1 cellular context compared by ENCODE assay signal in genomic region chr22:22462813-22463567, GRCh38.
TF ChIP-seq lines count a peak whose summit lies in the region.

No MANE protein-coding gene starts in this region.

TF ChIP-seq in K562, 482 proteins besides CTCF, POLR2A, EP300 and RAD21 (continued from another document and continues in another):
- TF ChIP-seq ZBTB33 (CRISPR knock-in tag; IDR thresholded peaks at IDR 0.05) (no peak), ZNF707 (CRISPR knock-in tag; conservative IDR thresholded peaks at IDR 0.05) (no peak), ZNF280B (CRISPR knock-in tag; IDR thresholded peaks at IDR 0.05) (no peak), ARID2 (IDR thresholded peaks at IDR 0.05) (no peak), ZNF561 (CRISPR knock-in tag; conservative IDR thresholded peaks at IDR 0.05) (no peak), ELF2 (CRISPR knock-in tag; IDR thresholded peaks at IDR 0.05) (no peak), CBX8 (IDR thresholded peaks at IDR 0.05; ENCODE audit: borderline replicate concordance, extremely low read depth, low read depth, low read length, poor library complexity, severe bottlenecking) (no peak), BDP1 (IDR thresholded peaks at IDR 0.05; ENCODE audit: insufficient read depth, insufficient read length) (no peak), POU5F1 (IDR thresholded peaks at IDR 0.05; ENCODE audit: borderline replicate concordance, low read depth, low read length, partially characterized antibody) (no peak), ZNF133 (CRISPR knock-in tag; IDR thresholded peaks at IDR 0.05) (no peak), ZBTB26 (CRISPR knock-in tag; IDR thresholded peaks at IDR 0.05) (0 out of 2 replicates have a peak, but pooled peaks have one; percentile 12), SFPQ (IDR thresholded peaks at IDR 0.05; ENCODE audit: low read depth, low read length) (no peak), SMAD1 (IDR thresholded peaks at IDR 0.05; ENCODE audit: low read depth, low read length, partially characterized antibody) (no peak), HDAC3 (IDR thresholded peaks at IDR 0.05; ENCODE audit: borderline replicate concordance, partially characterized antibody) (no peak), ATF2 (CRISPR knock-in tag; IDR thresholded peaks at IDR 0.05) (no peak), ZNF324 (CRISPR knock-in tag; IDR thresholded peaks at IDR 0.05) (no peak), NFATC3 (IDR thresholded peaks at IDR 0.05) (no peak), NONO (IDR thresholded peaks at IDR 0.05; ENCODE audit: low read depth in 2 of 2, low read length in 1 of 2) (no peak), SMARCC2 (IDR thresholded peaks at IDR 0.05; ENCODE audit: low read depth) (no peak), ZNF253 (CRISPR knock-in tag; conservative IDR thresholded peaks at IDR 0.05) (no peak), BRD4 (IDR thresholded peaks at IDR 0.05) (no peak), RBM14 (IDR thresholded peaks at IDR 0.05; ENCODE audit: borderline replicate concordance, insufficient read depth, low read depth, low read length) (no peak), PREB (CRISPR knock-in tag; IDR thresholded peaks at IDR 0.05) (no peak), YY1 (IDR thresholded peaks at IDR 0.05; ENCODE audit: borderline replicate concordance in 1 of 3, control insufficient read depth in 1 of 3, extremely low read depth in 1 of 3, insufficient read depth in 3 of 3, insufficient read length in 1 of 3, insufficient replicate concordance in 2 of 3, low read depth in 1 of 3, low read length in 2 of 3) (no peak), PHTF2 (CRISPR knock-in tag; IDR thresholded peaks at IDR 0.05) (no peak), SRF (CRISPR knock-in tag; IDR thresholded peaks at IDR 0.05) (0 out of 4 replicates have a peak, but pooled peaks of 1 of the 2 experiments have one; percentile 13), RAD51 (IDR thresholded peaks at IDR 0.05; ENCODE audit: borderline replicate concordance, low read depth) (no peak), NUFIP1 (IDR thresholded peaks at IDR 0.05; ENCODE audit: partially characterized antibody) (no peak), CBX5 (IDR thresholded peaks at IDR 0.05; ENCODE audit: borderline replicate concordance, low read depth) (no peak), ETS2 (tag; IDR thresholded peaks at IDR 0.05; ENCODE audit: borderline replicate concordance, poor library complexity, severe bottlenecking) (no peak), ATF6 (CRISPR knock-in tag; IDR thresholded peaks at IDR 0.05) (peak; percentile 72; the same call in 1 of the 2 replicates), JUND (IDR thresholded peaks at IDR 0.05; ENCODE audit: borderline replicate concordance, low read depth, low read length) (peak; percentile 26; the same call in 1 of the 2 replicates), JUND (tag; IDR thresholded peaks at IDR 0.05; ENCODE audit: borderline replicate concordance, low read depth, low read length) (no peak), SAFB2 (IDR thresholded peaks at IDR 0.05; ENCODE audit: borderline replicate concordance, low read depth, low read length, severe bottlenecking) (no peak), ARID1B (IDR thresholded peaks at IDR 0.05) (no peak), ZNF174 (CRISPR knock-in tag; IDR thresholded peaks at IDR 0.05) (no peak), MCM7 (IDR thresholded peaks at IDR 0.05) (no peak), ZZZ3 (IDR thresholded peaks at IDR 0.05) (no peak), SIRT6 (IDR thresholded peaks at IDR 0.05; ENCODE audit: low read depth, low read length) (no peak), SMAD3 (CRISPR knock-in tag; conservative IDR thresholded peaks at IDR 0.05) (peak; percentile 62; the same call in 1 of the 2 replicates), ZNF449 (CRISPR knock-in tag; IDR thresholded peaks at IDR 0.05) (0 out of 2 replicates have a peak, but pooled peaks have one; percentile 13), RBM17 (IDR thresholded peaks at IDR 0.05; ENCODE audit: borderline replicate concordance, low read depth, low read length) (no peak), DACH1 (IDR thresholded peaks at IDR 0.05; ENCODE audit: partially characterized antibody) (no peak), MECOM (CRISPR knock-in tag; IDR thresholded peaks at IDR 0.05) (no peak), PRDM10 (IDR thresholded peaks at IDR 0.05; ENCODE audit: partially characterized antibody) (no peak), NELFE (IDR thresholded peaks at IDR 0.05; ENCODE audit: insufficient read depth, insufficient read length) (no peak), TBL1XR1 (IDR thresholded peaks at IDR 0.05; ENCODE audit: low read length in 2 of 2) (no peak), ZC3H11A (IDR thresholded peaks at IDR 0.05; ENCODE audit: low read depth, low read length) (no peak), ZNF431 (CRISPR knock-in tag; IDR thresholded peaks at IDR 0.05) (no peak)
